Comparison of ENCODE assay signal across 39 cellular contexts in genomic region chr22:24972369-24972768, GRCh38. TPM values are rescaled to one million over a fixed set of nuclear protein-coding genes. Genes with fewer than 3 reads are reported as not detected.
"Had no signal": no experiment of that assay in that cellular context is flagged by ENCODE, and none has a peak within 500 bp of the region (broad histone marks: within the 10 kb centered on the region; RNA-seq: fewer than 3 reads in every experiment).

No MANE protein-coding gene starts in this region.

- H3K27me3 ChIP-seq: ascending aorta, esophagus squamous epithelium, gastroesophageal sphincter, heart right ventricle had no signal

- H3K27ac ChIP-seq: ascending aorta, epithelial cell of prostate, gastroesophageal sphincter, WERI-Rb-1 had no signal

- FAIRE-seq: bronchial epithelial cell, colon, endometrium, endothelial cell of umbilical vein had no signal

- H3K36me3 ChIP-seq: ascending aorta, esophagus squamous epithelium, gastroesophageal sphincter, heart right ventricle, WERI-Rb-1 had no signal

- H3K4me3 Mint-ChIP-seq: activated B cell treated with CpG ODN at 0.5 μM for 24 hours; activated CD8-positive, alpha-beta T cell treated with anti-CD3 and anti-CD28 coated beads for 36 hours; activated naive CD4-positive, alpha-beta T cell treated with anti-CD3 and anti-CD28 coated beads for 36 hours; activated naive CD8-positive, alpha-beta T cell treated with anti-CD3 and anti-CD28 coated beads, Interleukin-2, amount 10 ng/mL, durations not matched to agents 7 days and 5 days; activated T-cell treated with anti-CD3 and anti-CD28 coated beads, Interleukin-2, amount 50 U/mL, for 4 hours; activated T-helper 17 cell treated with anti-CD3 and anti-CD28 coated beads, Interleukin-2, amount 50 U/mL, for 72 hours; brain; T-cell; T-helper 1 cell treated with Interleukin-12 subunit alpha and Interleukin-12 subunit beta and Interleukin-4 antibody, amounts not matched to agents 30 μg/mL and 1 μg/mL, for 36 hours had no signal

- DNase-seq: activated B cell treated with CpG ODN at 0.5 μM for 24 hours; activated CD4-positive, alpha-beta T cell treated with anti-CD3 and anti-CD28 coated beads for 48 hours; activated CD4-positive, alpha-beta T cell treated with anti-CD3 and anti-CD28 coated beads, Interleukin-2, amount 50 U/mL, for 1 hour; activated CD4-positive, alpha-beta T cell treated with anti-CD3 and anti-CD28 coated beads, Interleukin-2, amount 50 U/mL, for 48 hours; activated CD8-positive, alpha-beta memory T cell treated with anti-CD3 and anti-CD28 coated beads for 24 hours; activated CD8-positive, alpha-beta T cell treated with anti-CD3 and anti-CD28 coated beads for 36 hours; activated effector memory CD4-positive, alpha-beta T cell treated with Interleukin-2 at 50 U/mL for 16 hours; activated gamma-delta T cell treated with Interleukin-2 at 50 U/mL for 16 hours; activated naive CD4-positive, alpha-beta T cell treated with anti-CD3 and anti-CD28 coated beads for 36 hours; activated naive CD8-positive, alpha-beta T cell treated with anti-CD3 and anti-CD28 coated beads, Interleukin-2, amount 10 ng/mL, durations not matched to agents 7 days and 5 days; activated T-cell treated with anti-CD3 and anti-CD28 coated beads, Interleukin-2, amount 50 U/mL, for 4 hours; cortex of kidney; dermis blood vessel endothelial cell; effector CD4-positive, alpha-beta T cell; esophagus squamous epithelium; foreskin melanocyte; heart right ventricle; T-cell; T1000; WERI-Rb-1 had no signal

- H3K4me1 Mint-ChIP-seq: activated B cell treated with CpG ODN at 0.5 μM for 24 hours; activated naive CD8-positive, alpha-beta T cell treated with anti-CD3 and anti-CD28 coated beads, Interleukin-2, amount 10 ng/mL, durations not matched to agents 7 days and 5 days; activated T-helper 17 cell treated with anti-CD3 and anti-CD28 coated beads, Interleukin-2, amount 50 U/mL, for 72 hours; T-cell had no signal

- H3K9me3 Mint-ChIP-seq: activated B cell treated with CpG ODN at 0.5 μM for 24 hours; activated CD8-positive, alpha-beta T cell treated with anti-CD3 and anti-CD28 coated beads for 36 hours; activated naive CD4-positive, alpha-beta T cell treated with anti-CD3 and anti-CD28 coated beads for 36 hours; activated naive CD4-positive, alpha-beta T cell treated with anti-CD3 and anti-CD28 coated beads, Interleukin-2, amount 50 U/mL, for 72 hours; activated naive CD8-positive, alpha-beta T cell treated with anti-CD3 and anti-CD28 coated beads, Interleukin-2, amount 10 ng/mL, durations not matched to agents 7 days and 5 days; activated T-cell treated with anti-CD3 and anti-CD28 coated beads, Interleukin-2, amount 50 U/mL, for 4 hours; activated T-helper 17 cell treated with anti-CD3 and anti-CD28 coated beads, Interleukin-2, amount 50 U/mL, for 72 hours; T-cell; T-helper 1 cell treated with Interleukin-12 subunit alpha and Interleukin-12 subunit beta and Interleukin-4 antibody, amounts not matched to agents 30 μg/mL and 1 μg/mL, for 36 hours had no signal

- H3K27me3 Mint-ChIP-seq: activated B cell treated with CpG ODN at 0.5 μM for 24 hours; activated CD8-positive, alpha-beta T cell treated with anti-CD3 and anti-CD28 coated beads for 36 hours; activated T-helper 17 cell treated with anti-CD3 and anti-CD28 coated beads, Interleukin-2, amount 50 U/mL, for 72 hours; brain; T-cell had no signal

- H3K36me3 Mint-ChIP-seq: activated naive CD4-positive, alpha-beta T cell treated with anti-CD3 and anti-CD28 coated beads, Interleukin-2, amount 50 U/mL, for 72 hours; activated naive CD8-positive, alpha-beta T cell treated with anti-CD3 and anti-CD28 coated beads, Interleukin-2, amount 10 ng/mL, durations not matched to agents 7 days and 5 days; brain; T-cell had no signal

- H3K9me3 ChIP-seq: ascending aorta, esophagus squamous epithelium, gastroesophageal sphincter, heart right ventricle had no signal

- ATAC-seq: activated CD4-positive, CD25-positive, alpha-beta regulatory T cell treated with anti-CD3 and anti-CD28 coated beads, Interleukin-2, amount 50 U/mL, for 24 hours; activated CD8-positive, alpha-beta T cell treated with anti-CD3 and anti-CD28 coated beads for 36 hours; activated naive CD4-positive, alpha-beta T cell treated with anti-CD3 and anti-CD28 coated beads, Interleukin-2, amount 50 U/mL, for 72 hours; activated T-cell treated with anti-CD3 and anti-CD28 coated beads, Interleukin-2, amount 50 U/mL, for 4 hours; activated T-helper 17 cell treated with anti-CD3 and anti-CD28 coated beads, Interleukin-2, amount 50 U/mL, for 72 hours; gastroesophageal sphincter; heart right ventricle; T-cell had no signal

- H3K4me3 ChIP-seq: ascending aorta, esophagus squamous epithelium, gastroesophageal sphincter, heart right ventricle had no signal

- H3K27ac Mint-ChIP-seq: activated B cell treated with CpG ODN at 0.5 μM for 24 hours; activated CD8-positive, alpha-beta T cell treated with anti-CD3 and anti-CD28 coated beads for 36 hours; activated naive CD4-positive, alpha-beta T cell treated with anti-CD3 and anti-CD28 coated beads for 36 hours; activated naive CD4-positive, alpha-beta T cell treated with anti-CD3 and anti-CD28 coated beads, Interleukin-2, amount 50 U/mL, for 72 hours; activated naive CD8-positive, alpha-beta T cell treated with anti-CD3 and anti-CD28 coated beads, Interleukin-2, amount 10 ng/mL, durations not matched to agents 7 days and 5 days; activated T-helper 17 cell treated with anti-CD3 and anti-CD28 coated beads, Interleukin-2, amount 50 U/mL, for 72 hours; brain; T-cell; T-helper 1 cell treated with Interleukin-12 subunit alpha and Interleukin-12 subunit beta and Interleukin-4 antibody, amounts not matched to agents 30 μg/mL and 1 μg/mL, for 36 hours had no signal

RNA-seq across cellular contexts. Expression of gene LHFPL7, which starts 25.9 kb away (rescaled TPM):
- total RNA-seq: activated B cell treated with CpG ODN at 0.5 μM for 24 hours; activated CD8-positive, alpha-beta T cell treated with anti-CD3 and anti-CD28 coated beads for 36 hours; activated naive CD4-positive, alpha-beta T cell treated with anti-CD3 and anti-CD28 coated beads for 36 hours; activated naive CD4-positive, alpha-beta T cell treated with anti-CD3 and anti-CD28 coated beads, Interleukin-2, amount 50 U/mL, for 72 hours; activated naive CD8-positive, alpha-beta T cell treated with anti-CD3 and anti-CD28 coated beads, Interleukin-2, amount 10 ng/mL, durations not matched to agents 7 days and 5 days; activated T-cell treated with anti-CD3 and anti-CD28 coated beads, Interleukin-2, amount 50 U/mL, for 4 hours; activated T-helper 17 cell treated with anti-CD3 and anti-CD28 coated beads, Interleukin-2, amount 50 U/mL, for 72 hours; ascending aorta; bronchial epithelial cell; cardiac septum; chondrocyte; dermis blood vessel endothelial cell; endothelial cell of umbilical vein; esophagus squamous epithelium; fibroblast of lung; fibroblast of villous mesenchyme; glomerular endothelial cell; heart right ventricle; T-cell; T-helper 2 cell treated with Interferon-gamma antibody and Interleukin-4, amounts not matched to agents 100 ng/mL and 5 ng/mL, for 36 hours had no signal
- polyA plus RNA-seq: endothelial cell of umbilical vein, esophagus, fibroblast of lung, heart right ventricle had no signal
